ENCODE assay signal across 10 cellular contexts in genomic region chr11:2779981-2780849, GRCh38.
DNase-seq lines count a peak whose midpoint lies in the region; ATAC-seq and TF ChIP-seq lines count a peak whose summit lies in the region.
"Had no signal": no experiment of that assay in that cellular context is flagged by ENCODE, and none has a peak within 500 bp of the region (broad histone marks: within the 10 kb centered on the region; RNA-seq: fewer than 3 reads in every experiment).

No MANE protein-coding gene starts in this region.

- no peak overlapping the region for H3K4me2 ChIP-seq in H9 (ENCODE audit: insufficient read depth, insufficient read length, low read length)

- no peak for TF ChIP-seq EP300 in sigmoid colon (IDR thresholded peaks at IDR 0.05)

- H3K4me1 Mint-ChIP-seq in H9: peaks cover 11 to 21% of the 10 kb centered on the region in 2 experiments

- DNase-seq in H9 (peak; percentile 28), right cardiac atrium (peak in 2 of 3 donors; percentile 70 to 72), sigmoid colon (peak; percentile 68), cerebellum (ENCODE audit: low spot score) (no peak), SW480 (ENCODE audit: low spot score) (no peak)
- peak; percentile 13 for DNase-seq in activated CD8-positive, alpha-beta memory T cell treated with anti-CD3 and anti-CD28 coated beads, Interleukin-2, amount 50 U/mL, for 4 hours
- DNase-seq in NK-92 treated with Interleukin-12 subunit alpha and Interleukin-12 subunit beta, amount 100 ng/mL, for 24 hours (lab: John Stamatoyannopoulos, UW): no peak
- DNase-seq: DND-41 had no signal

- H3K14ac ChIP-seq in H9 (ENCODE audit: insufficient read depth, low read length): no peak overlapping the region; the same call in 1 of the 2 replicates

- no peak overlapping the region for H2AK5ac ChIP-seq in H9 (ENCODE audit: insufficient read length, low read length)

- no peak overlapping the region for H2AFZ ChIP-seq in H9 (ENCODE audit: low read length)

- no peak overlapping the region for H2BK15ac ChIP-seq in H9 (ENCODE audit: low read depth, low read length)

- no peak for ATAC-seq in right cardiac atrium
- ATAC-seq in GM18505 (IDR thresholded peaks at IDR 0.05; ENCODE audit: unreplicated experiment): no peak

- H3K4ac ChIP-seq in H9 (ENCODE audit: low read depth, low read length): no peak overlapping the region

- no peak overlapping the region for H2BK5ac ChIP-seq in H9 (ENCODE audit: insufficient read length, low read length)

- H3K27me3 ChIP-seq in H9 (ENCODE audit: insufficient read depth, low read length): no peaks in the 10 kb centered on the region; the same call in 1 of the 2 replicates
- H3K27me3 ChIP-seq in right cardiac atrium (ENCODE audit: control insufficient read depth, insufficient read depth): no peaks in the 10 kb centered on the region
- H3K27me3 ChIP-seq in sigmoid colon: no peaks in the 10 kb centered on the region

- no peak overlapping the region for H3K9ac ChIP-seq in H9 (ENCODE audit: extremely low read depth, insufficient read length, low read length)

- H3K27me3 Mint-ChIP-seq in H9 (ENCODE audit: low read depth): peaks cover 53% of the 10 kb centered on the region

- H3K79me1 ChIP-seq in H9 (ENCODE audit: insufficient read depth, low read depth, low read length, poor library complexity, severe bottlenecking): no peaks in the 10 kb centered on the region

- H3K23ac ChIP-seq in H9 (ENCODE audit: insufficient read length, low read depth, low read length): no peak overlapping the region

- H2BK20ac ChIP-seq in H9 (ENCODE audit: low read depth, low read length, poor library complexity, severe bottlenecking): no peak overlapping the region

- no peaks in the 10 kb centered on the region; a peak in 1 of 7 replicates for H3K36me3 Mint-ChIP-seq in H9 (ENCODE audit: insufficient read depth in 1 of 3, low read depth in 3 of 3)

- H3K79me2 ChIP-seq in H9 (ENCODE audit: insufficient read depth, low read length): no peaks in the 10 kb centered on the region

- H4K5ac ChIP-seq in H9 (ENCODE audit: insufficient read length, low read depth, low read length): no peak overlapping the region

- H2BK12ac ChIP-seq in H9 (ENCODE audit: insufficient read length, low read depth, low read length): no peak overlapping the region

- H3T11ph ChIP-seq in H9 (ENCODE audit: low read length): no peak overlapping the region

- intact Hi-C loops in right cardiac atrium (cut with DNase I) (loop anchor here in 1 of 4 donors (10.0 kb wide), 1 partner anchor 235 kb away; no protein-coding TSS in a partner anchor), sigmoid colon (cut with DNase I) (loop anchor here (1.0 to 2.0 kb wide), 5 partner anchors 47 to 248 kb away; no protein-coding TSS in a partner anchor)

- H3K27ac Mint-ChIP-seq in H9: no peak overlapping the region

- H3K36me3 ChIP-seq in sigmoid colon: no peaks in the 10 kb centered on the region

- H3K23me2 ChIP-seq in H9 (ENCODE audit: insufficient read length, low read depth, low read length, poor library complexity, severe bottlenecking): no peaks in the 10 kb centered on the region

- no peak overlapping the region for H3K56ac ChIP-seq in H9 (ENCODE audit: insufficient read length, low read depth, low read length)

- H3K4me3 ChIP-seq in right cardiac atrium (ENCODE audit: low read length) (no peak overlapping the region), sigmoid colon (no peak overlapping the region)

- no peak overlapping the region for H3K18ac ChIP-seq in H9 (ENCODE audit: insufficient read length, low read depth, low read length)

- no peak for TF ChIP-seq POLR2A in sigmoid colon (IDR thresholded peaks at IDR 0.05)
- TF ChIP-seq POLR2A in GM18505 (IDR thresholded peaks at IDR 0.05; ENCODE audit: borderline replicate concordance, extremely low read depth, insufficient read depth, insufficient read length): no peak

- H3K4me1 ChIP-seq in H9 (ENCODE audit: insufficient read depth, low read length) (no peaks in the 10 kb centered on the region), right cardiac atrium (ENCODE audit: control insufficient read depth, insufficient read depth, low read length) (peaks cover 19% of the 10 kb centered on the region), sigmoid colon (peaks cover 0 to 32% (median 31%) of the 10 kb centered on the region in 4 donors)

- no peak overlapping the region for H3K27ac ChIP-seq in H9 (ENCODE audit: insufficient read length, low read depth, low read length)
- peak overlapping the region; percentile 75 for H3K27ac ChIP-seq in right cardiac atrium (ENCODE audit: low read length)
- peak overlapping the region; percentile 79 to 90 (median 84) for H3K27ac ChIP-seq in sigmoid colon
- H3K27ac ChIP-seq: neutrophil had no signal

- H3K4me3 Mint-ChIP-seq in H9: no peak overlapping the region; a peak in 1 of 5 replicates

- WGBS in H9 (ENCODE audit: extremely low coverage, insufficient read length, low lambda C conversion rate): no CpG with 5 or more reads among the region's 23 CpGs
- 51% methylated on average over 23 of the region's 23 CpGs for WGBS in right cardiac atrium
- 64 to 81% methylated on average over 23 of the region's 23 CpGs for WGBS in sigmoid colon, 2 donors

- no peak for TF ChIP-seq CTCF in H9 (conservative IDR thresholded peaks at IDR 0.05)
- TF ChIP-seq CTCF in sigmoid colon (IDR thresholded peaks at IDR 0.05): no peak

- H2BK120ac ChIP-seq in H9 (ENCODE audit: low read depth, low read length, poor library complexity, severe bottlenecking): no peak overlapping the region

- H4K20me1 ChIP-seq in H9 (ENCODE audit: control insufficient read depth, insufficient read depth, insufficient read length): no peaks in the 10 kb centered on the region

- no peaks in the 10 kb centered on the region for H3K9me3 ChIP-seq in H9 (ENCODE audit: control insufficient read depth, low read depth, low read length)
- no peaks in the 10 kb centered on the region for H3K9me3 ChIP-seq in right cardiac atrium (ENCODE audit: control insufficient read depth, low read length)
- no peaks in the 10 kb centered on the region for H3K9me3 ChIP-seq in sigmoid colon
- H3K9me3 ChIP-seq: neutrophil had no signal

- no peak overlapping the region for H4K8ac ChIP-seq in H9 (replicated peaks; ENCODE audit: insufficient read length, low read depth, low read length)

- H3K9me3 Mint-ChIP-seq in H9: peaks cover 4 to 7% of the 10 kb centered on the region in 2 experiments; a peak in 4 of 5 replicates

- no peak overlapping the region for H4K91ac ChIP-seq in H9 (ENCODE audit: insufficient read length, low read depth, low read length)

Comparison
In these comparisons a context has a peak if more than half of its experiments do, and no peak if none do; other contexts are left out.
1. DNase-seq: peak in H9 (single experiment), activated CD8-positive, alpha-beta memory T cell treated with anti-CD3 and anti-CD28 coated beads, Interleukin-2, amount 50 U/mL, for 4 hours (single experiment), right cardiac atrium (2 of 3) and sigmoid colon (single experiment); none in cerebellum (single experiment), SW480 (single experiment) and NK-92 treated with Interleukin-12 subunit alpha and Interleukin-12 subunit beta, amount 100 ng/mL, for 24 hours (single experiment).